ENCODE assay signal across 8 cellular contexts in the genomic region with DNA sequence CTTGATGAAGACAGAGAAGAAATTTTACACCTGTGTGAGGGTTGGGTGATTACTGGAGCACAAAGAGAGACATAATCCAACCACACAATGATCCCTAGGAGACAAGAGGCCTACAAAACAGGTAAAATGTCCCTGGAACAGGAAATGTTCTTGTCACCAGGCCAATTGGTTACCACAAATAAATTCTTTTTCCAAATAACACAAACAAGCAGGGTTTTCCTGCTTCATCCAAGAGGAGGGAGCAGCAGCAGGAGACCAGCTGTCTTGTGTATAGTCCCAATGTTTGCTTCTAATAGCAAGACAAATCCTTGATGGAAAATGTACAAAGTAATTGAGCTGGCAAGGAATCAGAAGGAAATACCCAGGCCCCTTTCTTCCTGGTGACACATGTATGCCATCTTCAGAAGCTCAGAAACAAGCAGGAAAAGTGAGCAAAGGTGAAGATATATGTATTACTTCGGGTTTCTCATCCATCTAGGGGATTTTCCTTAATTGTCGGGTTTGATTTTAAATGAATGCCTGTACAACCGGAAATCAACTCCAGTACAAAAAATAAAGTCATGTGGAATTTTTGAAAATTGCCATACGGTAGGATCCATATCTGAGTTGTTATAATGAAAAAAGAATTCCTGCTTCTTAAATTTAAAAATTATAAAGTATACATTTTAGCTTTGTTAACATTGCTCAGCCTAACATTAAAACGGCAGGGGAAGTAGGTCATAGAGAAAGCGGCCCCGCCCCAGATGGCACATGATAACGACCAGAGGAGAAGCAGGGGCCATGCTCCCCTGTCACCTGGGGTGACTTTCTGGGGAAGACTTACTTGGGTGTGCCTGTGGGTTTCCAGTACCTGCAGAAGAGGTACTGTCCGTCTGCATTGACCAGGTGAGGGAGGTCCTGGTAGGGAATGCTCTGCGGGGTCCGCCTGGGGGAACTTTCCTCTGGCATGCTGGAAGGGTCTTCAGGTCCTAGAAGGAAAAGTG. TPM values are rescaled to one million over a fixed set of nuclear protein-coding genes. Genes with fewer than 3 reads are reported as not detected.
DNase-seq lines count a peak whose midpoint lies in the region; ATAC-seq, FAIRE-seq and TF ChIP-seq lines count a peak whose summit lies in the region.

No MANE protein-coding gene starts in this region.

- peak; percentile 35; the same call in 1 of the 2 replicates for TF ChIP-seq POLR2A in GM12892 (IDR thresholded peaks at IDR 0.05; ENCODE audit: low read depth, low read length)

- H3K4me3 Mint-ChIP-seq in natural killer cell treated with Interleukin-12 subunit alpha and Interleukin-12 subunit beta and Interleukin-15 and Interleukin-18, amount 100 ng/mL, for 72 hours, result peak overlapping the region; percentile 66
- no peak overlapping the region for H3K4me3 Mint-ChIP-seq in progenitor cell of endocrine pancreas (ENCODE audit: low read depth)
- no peak overlapping the region for H3K4me3 Mint-ChIP-seq in activated T-cell treated with anti-CD3 and anti-CD28 coated beads, Interleukin-2, amount 50 U/mL, for 24 hours

- H3K4me1 Mint-ChIP-seq in natural killer cell treated with Interleukin-12 subunit alpha and Interleukin-12 subunit beta and Interleukin-15 and Interleukin-18, amount 100 ng/mL, for 72 hours (ENCODE audit: low read depth in 2 of 2), result peaks cover 6 to 12% of the 10 kb centered on the region in 2 donors
- H3K4me1 Mint-ChIP-seq in progenitor cell of endocrine pancreas (ENCODE audit: low read depth), result peaks cover 3% of the 10 kb centered on the region
- H3K4me1 Mint-ChIP-seq in activated T-cell treated with anti-CD3 and anti-CD28 coated beads, Interleukin-2, amount 50 U/mL, for 24 hours (ENCODE audit: low read depth), result peaks cover 11% of the 10 kb centered on the region

- TF ChIP-seq CTCF in progenitor cell of endocrine pancreas (IDR thresholded peaks at IDR 0.05; ENCODE audit: unreplicated experiment), result no peak

- no peak for ATAC-seq in natural killer cell treated with Interleukin-12 subunit alpha and Interleukin-12 subunit beta and Interleukin-15 and Interleukin-18, amount 100 ng/mL, for 72 hours
- ATAC-seq in HG03342 (IDR thresholded peaks at IDR 0.05; ENCODE audit: unreplicated experiment), result no peak
- no peak for ATAC-seq in GM21528 (IDR thresholded peaks at IDR 0.05; ENCODE audit: low FRiP score, unreplicated experiment)

- no peaks in the 10 kb centered on the region for H3K36me3 Mint-ChIP-seq in natural killer cell treated with Interleukin-12 subunit alpha and Interleukin-12 subunit beta and Interleukin-15 and Interleukin-18, amount 100 ng/mL, for 72 hours
- no peaks in the 10 kb centered on the region for H3K36me3 Mint-ChIP-seq in progenitor cell of endocrine pancreas (ENCODE audit: insufficient read depth)
- no peaks in the 10 kb centered on the region for H3K36me3 Mint-ChIP-seq in activated T-cell treated with anti-CD3 and anti-CD28 coated beads, Interleukin-2, amount 50 U/mL, for 24 hours (ENCODE audit: low read depth)

- H3K27ac Mint-ChIP-seq in natural killer cell treated with Interleukin-12 subunit alpha and Interleukin-12 subunit beta and Interleukin-15 and Interleukin-18, amount 100 ng/mL, for 72 hours, result no peak overlapping the region
- no peak overlapping the region for H3K27ac Mint-ChIP-seq in progenitor cell of endocrine pancreas
- H3K27ac Mint-ChIP-seq in activated T-cell treated with anti-CD3 and anti-CD28 coated beads, Interleukin-2, amount 50 U/mL, for 24 hours, result no peak overlapping the region

- no peaks in the 10 kb centered on the region for H3K9me3 Mint-ChIP-seq in natural killer cell treated with Interleukin-12 subunit alpha and Interleukin-12 subunit beta and Interleukin-15 and Interleukin-18, amount 100 ng/mL, for 72 hours
- no peaks in the 10 kb centered on the region for H3K9me3 Mint-ChIP-seq in progenitor cell of endocrine pancreas (ENCODE audit: low read depth)
- no peaks in the 10 kb centered on the region for H3K9me3 Mint-ChIP-seq in activated T-cell treated with anti-CD3 and anti-CD28 coated beads, Interleukin-2, amount 50 U/mL, for 24 hours

- peak; percentile 72 for FAIRE-seq in GM12892 (lab: Jason Lieb, UNC)

- peaks cover 23 to 30% of the 10 kb centered on the region in 2 donors for H3K27me3 Mint-ChIP-seq in natural killer cell treated with Interleukin-12 subunit alpha and Interleukin-12 subunit beta and Interleukin-15 and Interleukin-18, amount 100 ng/mL, for 72 hours
- peaks cover 82% of the 10 kb centered on the region for H3K27me3 Mint-ChIP-seq in progenitor cell of endocrine pancreas
- peaks cover 64% of the 10 kb centered on the region for H3K27me3 Mint-ChIP-seq in activated T-cell treated with anti-CD3 and anti-CD28 coated beads, Interleukin-2, amount 50 U/mL, for 24 hours

- no peak for DNase-seq in GM12892 (ENCODE audit: insufficient read length)
- DNase-seq in NCI-H187 treated with DMSO at 0.1 percent for 48 hours (lab: John Stamatoyannopoulos, UW), result peak; percentile 34
- DNase-seq in dermis blood vessel endothelial cell, result peak; percentile 66
- DNase-seq in natural killer cell treated with Interleukin-12 subunit alpha and Interleukin-12 subunit beta and Interleukin-15 and Interleukin-18, amount 100 ng/mL, for 72 hours (ENCODE audit: low spot score), result no peak
- DNase-seq in progenitor cell of endocrine pancreas (ENCODE audit: low spot score, unreplicated experiment), result no peak
- DNase-seq in activated T-cell treated with anti-CD3 and anti-CD28 coated beads, Interleukin-2, amount 50 U/mL, for 24 hours, result no peak

RNA-seq across cellular contexts. Expression of a gene that starts 1.2 kb away (rescaled TPM):
- 47.5 TPM for polyA plus RNA-seq in GM12892 (2012; ENCODE audit: missing spikeins)
- total RNA-seq in dermis blood vessel endothelial cell, result 35.7 and 73.0 TPM in 2 replicates
- total RNA-seq in natural killer cell treated with Interleukin-12 subunit alpha and Interleukin-12 subunit beta and Interleukin-15 and Interleukin-18, amount 100 ng/mL, for 72 hours, result 1 to 10 TPM; 2.1 to 3.2 TPM
- 0.43 and 0.62 TPM in 2 replicates for total RNA-seq in progenitor cell of endocrine pancreas

Comparison
In these comparisons a context has a peak if more than half of its experiments do, and no peak if none do; other contexts are left out.
1. DNase-seq: peak in NCI-H187 treated with DMSO at 0.1 percent for 48 hours (single experiment) and dermis blood vessel endothelial cell (single experiment); none in GM12892 (single experiment), natural killer cell treated with Interleukin-12 subunit alpha and Interleukin-12 subunit beta and Interleukin-15 and Interleukin-18, amount 100 ng/mL, for 72 hours (single experiment), progenitor cell of endocrine pancreas (single experiment) and activated T-cell treated with anti-CD3 and anti-CD28 coated beads, Interleukin-2, amount 50 U/mL, for 24 hours (single experiment).